In the genomic region with DNA sequence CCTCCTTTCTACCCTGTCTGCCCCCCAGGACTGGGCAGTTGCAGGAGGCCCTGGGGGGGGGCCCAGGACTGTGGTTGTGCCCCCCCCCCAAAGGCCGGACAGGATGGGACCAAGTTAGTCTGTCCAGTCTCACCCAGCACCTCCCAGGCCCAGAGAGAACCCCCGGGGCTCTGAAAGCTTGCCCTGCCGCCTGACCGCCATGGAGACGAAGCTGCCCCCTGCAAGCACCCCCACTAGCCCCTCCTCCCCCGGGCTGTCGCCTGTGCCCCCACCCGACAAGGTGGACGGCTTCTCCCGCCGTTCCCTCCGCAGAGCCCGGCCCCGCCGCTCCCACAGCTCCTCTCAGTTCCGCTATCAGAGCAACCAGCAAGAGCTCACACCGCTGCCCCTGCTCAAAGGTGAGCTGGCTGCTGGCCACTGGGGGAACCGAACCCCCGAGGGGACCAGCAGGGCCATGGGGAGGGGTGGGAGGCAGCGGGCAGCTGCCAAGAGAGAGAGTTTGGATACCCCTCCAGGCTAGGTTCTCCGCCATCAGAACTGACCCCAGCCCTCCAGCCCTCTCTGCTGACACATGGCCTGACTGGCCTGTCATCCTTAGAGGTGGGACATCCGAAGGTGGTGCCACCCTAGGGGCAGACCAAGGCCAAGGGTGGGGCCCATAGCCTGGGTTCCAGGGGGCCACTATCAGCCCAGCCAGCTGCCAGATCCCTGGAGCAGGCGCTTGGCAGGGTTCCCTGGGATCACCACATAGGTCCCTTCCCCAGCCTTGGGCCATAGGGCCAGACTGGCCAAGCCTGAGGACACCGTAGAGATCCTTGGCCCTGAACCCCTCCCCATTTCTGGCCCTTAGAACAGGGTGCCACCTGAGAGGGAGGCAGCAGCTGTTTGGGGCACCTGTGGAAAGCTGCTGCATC, we compare ENCODE assay signal across 1 cellular context.
TF ChIP-seq lines count a peak whose summit lies in the region.

No MANE protein-coding gene starts in this region.

TF ChIP-seq in endothelial cell of umbilical vein, 7 proteins besides CTCF, POLR2A, EP300 and RAD21:
- no peak for TF ChIP-seq EZH2 (IDR thresholded peaks at IDR 0.05; ENCODE audit: borderline replicate concordance, low read depth, low read length, severe bottlenecking)
- TF ChIP-seq MYC (IDR thresholded peaks at IDR 0.05; ENCODE audit: low read depth, low read length): no peak
